Comparison of ENCODE assay signal across 9 cellular contexts in the genomic region with DNA sequence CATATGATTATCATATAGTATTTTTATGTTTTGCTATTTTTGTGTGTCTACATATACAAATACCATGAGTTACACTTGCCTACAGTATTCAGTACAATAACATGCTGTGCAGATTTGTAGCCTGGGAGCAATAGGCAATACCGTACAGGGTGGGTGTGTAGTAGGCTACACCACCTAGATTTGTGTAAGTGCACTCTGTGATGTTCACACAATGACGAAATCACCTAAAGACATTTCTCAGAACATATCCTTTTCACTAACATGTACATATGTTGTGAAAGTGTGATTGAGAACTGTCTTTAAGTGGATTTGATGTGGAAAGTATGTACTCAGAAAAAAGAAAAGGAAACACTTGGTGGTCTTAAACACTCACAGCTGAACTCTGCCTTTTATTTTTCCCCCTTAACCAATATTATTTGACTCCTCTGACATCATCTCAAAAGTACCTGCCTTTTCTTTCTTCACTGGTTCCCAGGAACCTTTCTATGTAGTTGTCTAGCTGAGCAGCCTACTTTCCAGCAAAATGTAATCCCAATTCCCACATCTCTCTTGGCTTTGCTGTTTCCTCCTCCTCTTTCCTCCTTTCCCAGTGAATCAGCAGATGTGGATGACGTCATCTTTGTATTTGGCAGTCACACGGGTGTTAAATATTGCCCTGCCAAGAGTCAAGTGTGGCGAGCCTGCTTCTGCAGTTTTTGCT. TPM values are rescaled to one million over a fixed set of nuclear protein-coding genes. Genes with fewer than 3 reads are reported as not detected.
A peak's percentile ranks its signal among the peaks of the same experiment; 100 is the strongest.
DNase-seq lines count a peak whose midpoint lies in the region; ATAC-seq and TF ChIP-seq lines count a peak whose summit lies in the region.
"Had no signal": no experiment of that assay in that cellular context is flagged by ENCODE, and none has a peak within 500 bp of the region (broad histone marks: within the 10 kb centered on the region; RNA-seq: fewer than 3 reads in every experiment).

No MANE protein-coding gene starts in this region.

- H3K36me3 ChIP-seq in colonic mucosa, result no peaks in the 10 kb centered on the region

- ATAC-seq in GM19351 (IDR thresholded peaks at IDR 0.05; ENCODE audit: unreplicated experiment) (no peak), GM21786 (IDR thresholded peaks at IDR 0.05; ENCODE audit: unreplicated experiment) (no peak)

- no peak for TF ChIP-seq CTCF in colonic mucosa (IDR thresholded peaks at IDR 0.05)

- no peak overlapping the region for H3K27ac ChIP-seq in colonic mucosa

- no peaks in the 10 kb centered on the region for H3K9me3 ChIP-seq in colonic mucosa

- DNase-seq in DMS 273 (lab: John Stamatoyannopoulos, UW; ENCODE audit: unreplicated experiment), result peak; percentile 96
- DNase-seq in NCI-H2196 treated with DMSO at 0.1 percent for 48 hours (lab: John Stamatoyannopoulos, UW; ENCODE audit: unreplicated experiment), result peak; percentile 26
- DNase-seq in colonic mucosa, result peak; percentile 54
- peak; percentile 93 to 95 for DNase-seq in lung microvascular endothelial cell (ENCODE audit: low read depth in 2 of 2)
- DNase-seq in central memory CD4-positive, alpha-beta T cell, result no peak
- no peak for DNase-seq in stimulated activated CD4-positive, alpha-beta T cell treated with anti-CD3 and anti-CD28 coated beads, Interleukin-4, amount 100 ng/mL, for 4 hours
- DNase-seq: activated naive CD8-positive, alpha-beta T cell treated with anti-CD3 and anti-CD28 coated beads, Interleukin-2, amount 10 ng/mL, durations not matched to agents 7 days and 5 days had no signal

- no peak overlapping the region for H3K4me3 ChIP-seq in colonic mucosa

- intact Hi-C loops in colonic mucosa (cut with DNase I), result no loop called here

- H3K27me3 ChIP-seq in colonic mucosa, result no peaks in the 10 kb centered on the region

- H3K4me1 ChIP-seq in colonic mucosa, result no peaks in the 10 kb centered on the region

- no peak overlapping the region for H3K9ac ChIP-seq in colonic mucosa (ENCODE audit: low read depth in 2 of 2, low read length in 2 of 2)

RNA-seq across cellular contexts. Expression of gene OSBPL6, which starts 47.7 kb away (rescaled TPM):
- total RNA-seq in colonic mucosa (under 1 TPM; 0.58 to 0.72 TPM), lung microvascular endothelial cell (2.4 and 4.0 TPM in 2 replicates)

Comparison
In these comparisons a context has a peak if more than half of its experiments do, and no peak if none do; other contexts are left out.
1. DNase-seq: peak in DMS 273 (single experiment), NCI-H2196 treated with DMSO at 0.1 percent for 48 hours (single experiment), colonic mucosa (single experiment) and lung microvascular endothelial cell (2 of 2); none in central memory CD4-positive, alpha-beta T cell (single experiment) and stimulated activated CD4-positive, alpha-beta T cell treated with anti-CD3 and anti-CD28 coated beads, Interleukin-4, amount 100 ng/mL, for 4 hours (0 of 2).